ENCODE assay signal across 9 cellular contexts in the genomic region with DNA sequence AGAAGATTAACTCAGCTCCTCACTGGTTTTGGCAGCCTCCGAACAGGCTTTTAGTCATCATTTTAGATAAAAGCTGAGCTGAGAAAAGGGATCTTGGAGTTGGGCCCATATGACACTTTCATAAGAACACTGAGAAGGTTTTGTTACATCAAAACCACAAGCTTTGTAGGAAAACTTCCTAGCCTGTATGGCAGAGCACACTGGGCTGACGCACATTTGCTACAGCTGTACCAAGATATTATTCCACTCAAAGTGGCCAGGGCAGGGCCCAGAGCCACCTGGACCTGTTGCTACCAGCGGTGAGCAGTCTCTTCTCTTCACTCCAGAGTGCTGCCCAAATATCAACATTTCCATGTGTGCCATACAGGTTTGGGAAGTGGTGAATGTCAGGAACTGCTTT.
DNase-seq lines count a peak whose midpoint lies in the region; ATAC-seq lines count a peak whose summit lies in the region.
"Had no signal": no experiment of that assay in that cellular context is flagged by ENCODE, and none has a peak within 500 bp of the region (broad histone marks: within the 10 kb centered on the region; RNA-seq: fewer than 3 reads in every experiment).

No MANE protein-coding gene starts in this region.

- intact Hi-C loops in left cardiac atrium (cut with DNase I) = no loop called here

- ATAC-seq in left cardiac atrium (peak in 1 of 2 donors; percentile 93), HG02642 (IDR thresholded peaks at IDR 0.05; ENCODE audit: poor library complexity, unreplicated experiment) (no peak)

- no peaks in the 10 kb centered on the region for H3K27me3 ChIP-seq in skeletal muscle tissue (ENCODE audit: control insufficient read depth in 3 of 3, insufficient read depth in 3 of 3, low read length in 3 of 3)

- H3K36me3 ChIP-seq in skeletal muscle tissue (ENCODE audit: control insufficient read depth in 3 of 3, insufficient read depth in 3 of 3, low read length in 3 of 3) = no peaks in the 10 kb centered on the region

- H3K9me3 ChIP-seq in skeletal muscle tissue (ENCODE audit: control insufficient read depth in 3 of 3, low read length in 3 of 3) = no peaks in the 10 kb centered on the region

- H3K4me1 ChIP-seq in skeletal muscle tissue (ENCODE audit: control insufficient read depth in 3 of 3, insufficient read depth in 3 of 3, low read length in 3 of 3) = peaks cover 4 to 10% (median 5%) of the 10 kb centered on the region in 3 donors

- peak overlapping the region; percentile 10 for H3K27ac ChIP-seq in skeletal muscle tissue (ENCODE audit: low read depth, low read length)

- peak; percentile 91 for DNase-seq in H4 (ENCODE audit: low spot score)
- peak; percentile 98 for DNase-seq in amniotic epithelial cell (ENCODE audit: low read depth)
- DNase-seq in left cardiac atrium = peak; percentile 44
- DNase-seq in putamen (ENCODE audit: low spot score) = no peak
- no peak for DNase-seq in stimulated activated CD4-positive, alpha-beta T cell treated with anti-CD3 and anti-CD28 coated beads, Interleukin-2, amount 100 ng/mL, for 48 hours
- DNase-seq in cerebellar nuclear complex (lab: John Stamatoyannopoulos, UW) = no peak
- DNase-seq: DMS79 treated with DMSO at 0.1 percent for 48 hours had no signal

- H3K9ac ChIP-seq in skeletal muscle tissue (ENCODE audit: low read depth in 1 of 3, low read length in 3 of 3) = no peak overlapping the region

- H3K4me3 ChIP-seq in skeletal muscle tissue (ENCODE audit: low read length in 3 of 3) = no peak overlapping the region

Comparison
In these comparisons a context has a peak if more than half of its experiments do, and no peak if none do; other contexts are left out.
1. DNase-seq: peak in H4 (single experiment), amniotic epithelial cell (single experiment) and left cardiac atrium (single experiment); none in putamen (single experiment), stimulated activated CD4-positive, alpha-beta T cell treated with anti-CD3 and anti-CD28 coated beads, Interleukin-2, amount 100 ng/mL, for 48 hours (0 of 2) and cerebellar nuclear complex (0 of 2).